Comparison of ENCODE assay signal across 17 cellular contexts in genomic region chr3:160477750-160478149, GRCh38. TPM values are rescaled to one million over a fixed set of nuclear protein-coding genes. Genes with fewer than 3 reads are reported as not detected.
DNase-seq lines count a peak whose midpoint lies in the region; ATAC-seq, FAIRE-seq and TF ChIP-seq lines count a peak whose summit lies in the region.
"Had no signal": no experiment of that assay in that cellular context is flagged by ENCODE, and none has a peak within 500 bp of the region (broad histone marks: within the 10 kb centered on the region; RNA-seq: fewer than 3 reads in every experiment).

No MANE protein-coding gene starts in this region.

- no peaks in the 10 kb centered on the region for H3K36me3 ChIP-seq in NT2/D1 (ENCODE audit: insufficient read depth, insufficient read length, low read length)
- H3K36me3 ChIP-seq in astrocyte (ENCODE audit: insufficient read depth, low read length), result no peaks in the 10 kb centered on the region
- H3K36me3 ChIP-seq: BLaER1 treated with 17β-estradiol and CSF1 and Interleukin-3, amounts not matched to agents 10 nM and 100 nM; MG63 had no signal

- no peak overlapping the region for H3K27ac Mint-ChIP-seq in astrocyte (ENCODE audit: unreplicated experiment)
- H3K27ac Mint-ChIP-seq in stimulated activated naive CD8-positive, alpha-beta T cell treated with anti-CD3 and anti-CD28 coated beads, Interleukin-15, amount 100 ng/mL, for 72 hours, result no peak overlapping the region

- H3K4me1 Mint-ChIP-seq in astrocyte (ENCODE audit: low read depth, unreplicated experiment), result peaks cover 13% of the 10 kb centered on the region
- no peaks in the 10 kb centered on the region for H3K4me1 Mint-ChIP-seq in stimulated activated naive CD8-positive, alpha-beta T cell treated with anti-CD3 and anti-CD28 coated beads, Interleukin-15, amount 100 ng/mL, for 72 hours

- H3K79me2 ChIP-seq in astrocyte (ENCODE audit: insufficient read depth, low read length), result no peaks in the 10 kb centered on the region

- FAIRE-seq in astrocyte (lab: Jason Lieb, UNC), result no peak
- FAIRE-seq: GM12878, GM18507, RCC 7860 had no signal

- H3K4me1 ChIP-seq in NT2/D1 (ENCODE audit: insufficient read depth, insufficient read length) (no peaks in the 10 kb centered on the region), astrocyte (ENCODE audit: insufficient read depth, low read length) (peaks cover 39% of the 10 kb centered on the region)

- peak overlapping the region; percentile 12 for H3K9ac ChIP-seq in NT2/D1 (ENCODE audit: insufficient read length, low read depth)
- peak overlapping the region; percentile 30 for H3K9ac ChIP-seq in astrocyte (ENCODE audit: low read length)

- H4K20me1 ChIP-seq in astrocyte (ENCODE audit: insufficient read depth, low read length), result no peaks in the 10 kb centered on the region
- H4K20me1 ChIP-seq: BLaER1 treated with 17β-estradiol and CSF1 and Interleukin-3, amounts not matched to agents 10 nM and 100 nM had no signal

- ATAC-seq in stimulated activated naive CD8-positive, alpha-beta T cell treated with anti-CD3 and anti-CD28 coated beads, Interleukin-15, amount 100 ng/mL, for 72 hours, result no peak
- no peak for ATAC-seq in HG03457 (IDR thresholded peaks at IDR 0.05; ENCODE audit: unreplicated experiment)
- ATAC-seq: GM12878 had no signal

- TF ChIP-seq CTCF in astrocyte (IDR thresholded peaks at IDR 0.05; ENCODE audit: insufficient read depth, low read depth, low read length) (no peak), fibroblast of the aortic adventitia (IDR thresholded peaks at IDR 0.05; ENCODE audit: insufficient read depth, low read length) (no peak)

- DNase-seq in NT2/D1 (ENCODE audit: low read depth, low spot score) (no peak), astrocyte (ENCODE audit: low read depth) (peak; percentile 76), fibroblast of the aortic adventitia (ENCODE audit: low read depth) (peak; percentile 27), HuH-7.5 (ENCODE audit: low spot score) (no peak), DMS153 treated with DMSO at 0.1 percent for 48 hours (lab: John Stamatoyannopoulos, UW; ENCODE audit: unreplicated experiment) (no peak)
- DNase-seq in stimulated activated naive CD8-positive, alpha-beta T cell treated with anti-CD3 and anti-CD28 coated beads, Interleukin-15, amount 100 ng/mL, for 72 hours, result no peak
- DNase-seq: DMS 273 treated with DMSO at 0.1 percent for 48 hours, MG63, NCI-H1092 treated with DMSO at 0.1 percent for 48 hours, NCI-H187 treated with DMSO at 0.1 percent for 48 hours, NCI-H446, NCI-H748 treated with DMSO at 0.1 percent for 48 hours had no signal

- H2AFZ ChIP-seq in astrocyte (ENCODE audit: low read depth, low read length), result no peak overlapping the region

- peaks cover 3% of the 10 kb centered on the region for H3K36me3 Mint-ChIP-seq in astrocyte (ENCODE audit: low read depth, unreplicated experiment)

- no peaks in the 10 kb centered on the region for H3K27me3 Mint-ChIP-seq in astrocyte (ENCODE audit: low read depth, unreplicated experiment)
- peaks cover 15% of the 10 kb centered on the region for H3K27me3 Mint-ChIP-seq in stimulated activated naive CD8-positive, alpha-beta T cell treated with anti-CD3 and anti-CD28 coated beads, Interleukin-15, amount 100 ng/mL, for 72 hours

- H3K27ac ChIP-seq in astrocyte (ENCODE audit: low read depth, low read length), result peak overlapping the region; percentile 44

- H3K9me3 ChIP-seq in NT2/D1 (ENCODE audit: insufficient read depth, low read length) (no peaks in the 10 kb centered on the region), astrocyte (ENCODE audit: insufficient read depth, low read depth, low read length) (no peaks in the 10 kb centered on the region)

- peak overlapping the region; percentile 62 for H3K4me2 ChIP-seq in astrocyte (ENCODE audit: low read length)

- H3K9me3 Mint-ChIP-seq in astrocyte (ENCODE audit: unreplicated experiment), result no peaks in the 10 kb centered on the region
- no peaks in the 10 kb centered on the region for H3K9me3 Mint-ChIP-seq in stimulated activated naive CD8-positive, alpha-beta T cell treated with anti-CD3 and anti-CD28 coated beads, Interleukin-15, amount 100 ng/mL, for 72 hours

- H3K4me3 Mint-ChIP-seq in astrocyte (ENCODE audit: unreplicated experiment), result no peak overlapping the region
- no peak overlapping the region for H3K4me3 Mint-ChIP-seq in stimulated activated naive CD8-positive, alpha-beta T cell treated with anti-CD3 and anti-CD28 coated beads, Interleukin-15, amount 100 ng/mL, for 72 hours

- no peak overlapping the region for H3K4me3 ChIP-seq in NT2/D1 (ENCODE audit: insufficient read length, low read depth)
- no peak overlapping the region for H3K4me3 ChIP-seq in astrocyte (ENCODE audit: insufficient read depth, low read depth, low read length)
- no peak overlapping the region for H3K4me3 ChIP-seq in fibroblast of the aortic adventitia (ENCODE audit: low read depth, low read length)
- H3K4me3 ChIP-seq: BLaER1 treated with 17β-estradiol and CSF1 and Interleukin-3, amounts not matched to agents 10 nM and 100 nM; GM12878; MG63 had no signal

- H3K27me3 ChIP-seq in NT2/D1 (ENCODE audit: insufficient read depth, insufficient read length) (no peaks in the 10 kb centered on the region), astrocyte (ENCODE audit: insufficient read depth, low read length) (no peaks in the 10 kb centered on the region)
- H3K27me3 ChIP-seq: BLaER1 treated with 17β-estradiol and CSF1 and Interleukin-3, amounts not matched to agents 10 nM and 100 nM; MG63 had no signal

RNA-seq across cellular contexts. Expression of gene TRIM59, which starts 28.2 kb away (rescaled TPM):
- total RNA-seq in astrocyte, result 15.8 and 20.6 TPM in 2 replicates
- total RNA-seq in fibroblast of the aortic adventitia (ENCODE audit: low replicate concordance), result 16.5 and 47.8 TPM in 2 replicates

Comparison
In these comparisons a context has a peak if more than half of its experiments do, and no peak if none do; other contexts are left out.
1. DNase-seq: peak in astrocyte (single experiment) and fibroblast of the aortic adventitia (single experiment); none in NT2/D1 (single experiment), stimulated activated naive CD8-positive, alpha-beta T cell treated with anti-CD3 and anti-CD28 coated beads, Interleukin-15, amount 100 ng/mL, for 72 hours (0 of 2), HuH-7.5 (single experiment) and DMS153 treated with DMSO at 0.1 percent for 48 hours (single experiment).